Comparison of ENCODE assay signal across 8 cellular contexts in genomic region chr7:159144756-159145543, GRCh38. TPM values are rescaled to one million over a fixed set of nuclear protein-coding genes. Genes with fewer than 3 reads are reported as not detected.
DNase-seq lines count a peak whose midpoint lies in the region; TF ChIP-seq lines count a peak whose summit lies in the region.

Gene VIPR2 (minus strand): TSS chr7:159144867. CDS start chr7:159144771, 96 bp downstream.

- DNase-seq in NCI-H2227 (lab: John Stamatoyannopoulos, UW; ENCODE audit: unreplicated experiment) (peak; percentile 16), NCI-H2227 treated with DMSO at 0.1 percent for 48 hours (lab: John Stamatoyannopoulos, UW) (no peak), choroid plexus epithelial cell (ENCODE audit: low read depth) (no peak), tibial artery (peak in 1 of 2 donors; percentile 68), mammary epithelial cell (no peak), cerebellar nuclear complex (lab: John Stamatoyannopoulos, UW) (no peak), T-helper 9 cell (no peak)

- H4K20me1 ChIP-seq in mammary epithelial cell (ENCODE audit: insufficient read depth, low read length) = no peaks in the 10 kb centered on the region

- no peak within 1 kb of the TSS for H3K4me2 ChIP-seq in mammary epithelial cell (ENCODE audit: insufficient read depth, low read depth, low read length)

- H3K79me2 ChIP-seq in mammary epithelial cell (ENCODE audit: insufficient read depth, low read length) = no peaks in the 10 kb centered on the region

- H3K9me3 ChIP-seq in mucosa of rectum (ENCODE audit: control insufficient read depth in 2 of 2, low read length in 2 of 2) (no peaks in the 10 kb centered on the region), tibial artery (no peaks in the 10 kb centered on the region), mammary epithelial cell (replicated peaks; ENCODE audit: insufficient read depth, low read length) (peaks cover 11% of the 10 kb centered on the region)

- dilution Hi-C loops in mammary epithelial cell (cut with HindIII; ENCODE audit: low sequenced_read_pairs) = no loop called here

- TF ChIP-seq CTCF in choroid plexus epithelial cell (conservative IDR thresholded peaks at IDR 0.05; ENCODE audit: low read depth, low read length) = no peak
- TF ChIP-seq CTCF in tibial artery (IDR thresholded peaks at IDR 0.05) = no peak
- TF ChIP-seq CTCF in mammary epithelial cell (conservative IDR thresholded peaks at IDR 0.05 in 1 of 2, IDR thresholded peaks at IDR 0.05 in 1 of 2; ENCODE audit: extremely low read depth in 1 of 2, insufficient read depth in 1 of 2, low read depth in 1 of 2, low read length in 2 of 2) = no peak

- H3K27me3 ChIP-seq in mucosa of rectum (ENCODE audit: control insufficient read depth in 2 of 2, insufficient read depth in 2 of 2, low read length in 2 of 2) (peaks cover 16 to 21% of the 10 kb centered on the region in 2 donors), tibial artery (no peaks in the 10 kb centered on the region), mammary epithelial cell (ENCODE audit: insufficient read depth, low read length) (peaks cover 15% of the 10 kb centered on the region)

- no peak within 1 kb of the TSS for H3K27ac ChIP-seq in mucosa of rectum (ENCODE audit: low read depth in 2 of 2, low read length in 2 of 2)
- H3K27ac ChIP-seq in tibial artery = peak within 1 kb of the TSS; percentile 63 to 74
- no peak within 1 kb of the TSS for H3K27ac ChIP-seq in mammary epithelial cell (ENCODE audit: insufficient read depth, low read depth, low read length)

- H3K4me1 ChIP-seq in mucosa of rectum (ENCODE audit: control insufficient read depth in 2 of 2, insufficient read depth in 2 of 2, low read length in 2 of 2) = peaks cover 0 to 2% of the 10 kb centered on the region in 2 donors
- peaks cover 0 to 24% (median 15%) of the 10 kb centered on the region in 4 donors for H3K4me1 ChIP-seq in tibial artery
- no peaks in the 10 kb centered on the region for H3K4me1 ChIP-seq in mammary epithelial cell (ENCODE audit: insufficient read depth, low read length)

- H3K36me3 ChIP-seq in mucosa of rectum (ENCODE audit: control insufficient read depth in 2 of 2, insufficient read depth in 2 of 2, low read length in 2 of 2) = no peaks in the 10 kb centered on the region
- peaks cover 4 to 9% (median 5%) of the 10 kb centered on the region in 3 donors for H3K36me3 ChIP-seq in tibial artery
- H3K36me3 ChIP-seq in mammary epithelial cell (ENCODE audit: insufficient read depth, low read length) = no peaks in the 10 kb centered on the region

- WGBS in mammary epithelial cell (ENCODE audit: low coverage, missing lambda C conversion rate) = 4% methylated on average over 12 of the region's 89 CpGs

- no TSS peak for BruUV-seq in mammary epithelial cell (replicated peaks; lab: Mats Ljungman, UMichigan)

- H2AFZ ChIP-seq in mammary epithelial cell (ENCODE audit: low read depth, low read length) = no peak within 1 kb of the TSS

- H3K4me3 ChIP-seq in choroid plexus epithelial cell (ENCODE audit: low read depth, low read length) = peak within 1 kb of the TSS; percentile 17
- peak within 1 kb of the TSS; percentile 38 to 62 for H3K4me3 ChIP-seq in mucosa of rectum (ENCODE audit: low read length in 2 of 2)
- H3K4me3 ChIP-seq in tibial artery = peak within 1 kb of the TSS; percentile 71 to 78
- H3K4me3 ChIP-seq in mammary epithelial cell (replicated peaks in 1 of 3; ENCODE audit: insufficient read depth in 1 of 3, low read depth in 2 of 3, low read length in 3 of 3) = no peak within 1 kb of the TSS

- CTCF ChIA-PET in mammary epithelial cell (lab: Charles Lee; ENCODE audit: low non-redundant PET) = interaction anchor here (0.6 kb wide), 1 partner anchor 1712 kb away, joined by 9 read pairs; no protein-coding TSS in a partner anchor

- in situ Hi-C loops in mammary epithelial cell (cut with MboI; ENCODE audit: low sequenced_read_pairs in 2 of 2) = no loop called here

- intact Hi-C loops in tibial artery (cut with DNase I; ENCODE audit: low total_unique reads) = loop anchor here (10.0 kb wide), 1 partner anchor 110 kb away; no protein-coding TSS in a partner anchor
- intact Hi-C loops in mammary epithelial cell (cut with micrococcal nuclease) = no loop called here

- H3K9ac ChIP-seq in mucosa of rectum (ENCODE audit: low read depth in 1 of 2, low read length in 2 of 2) = peak within 1 kb of the TSS in 1 of 2 donors; percentile 10
- no peak within 1 kb of the TSS for H3K9ac ChIP-seq in mammary epithelial cell (ENCODE audit: insufficient read depth, low read length)

RNA-seq across cellular contexts. Expression of gene VIPR2, which starts in this region (rescaled TPM):
- not detected for total RNA-seq in mammary epithelial cell
- polyA plus RNA-seq in mammary epithelial cell = not detected
- polyA minus RNA-seq in mammary epithelial cell = not detected

Comparison
In these comparisons a context has a peak if more than half of its experiments do, and no peak if none do; other contexts are left out.
1. H3K4me3 ChIP-seq: peak in choroid plexus epithelial cell (single experiment), mucosa of rectum (2 of 2) and tibial artery (2 of 2); none in mammary epithelial cell (0 of 3).
2. H3K27ac ChIP-seq: peak in tibial artery (2 of 2); none in mucosa of rectum (0 of 2) and mammary epithelial cell (single experiment).